1 cellular context compared by ENCODE assay signal in the genomic region with DNA sequence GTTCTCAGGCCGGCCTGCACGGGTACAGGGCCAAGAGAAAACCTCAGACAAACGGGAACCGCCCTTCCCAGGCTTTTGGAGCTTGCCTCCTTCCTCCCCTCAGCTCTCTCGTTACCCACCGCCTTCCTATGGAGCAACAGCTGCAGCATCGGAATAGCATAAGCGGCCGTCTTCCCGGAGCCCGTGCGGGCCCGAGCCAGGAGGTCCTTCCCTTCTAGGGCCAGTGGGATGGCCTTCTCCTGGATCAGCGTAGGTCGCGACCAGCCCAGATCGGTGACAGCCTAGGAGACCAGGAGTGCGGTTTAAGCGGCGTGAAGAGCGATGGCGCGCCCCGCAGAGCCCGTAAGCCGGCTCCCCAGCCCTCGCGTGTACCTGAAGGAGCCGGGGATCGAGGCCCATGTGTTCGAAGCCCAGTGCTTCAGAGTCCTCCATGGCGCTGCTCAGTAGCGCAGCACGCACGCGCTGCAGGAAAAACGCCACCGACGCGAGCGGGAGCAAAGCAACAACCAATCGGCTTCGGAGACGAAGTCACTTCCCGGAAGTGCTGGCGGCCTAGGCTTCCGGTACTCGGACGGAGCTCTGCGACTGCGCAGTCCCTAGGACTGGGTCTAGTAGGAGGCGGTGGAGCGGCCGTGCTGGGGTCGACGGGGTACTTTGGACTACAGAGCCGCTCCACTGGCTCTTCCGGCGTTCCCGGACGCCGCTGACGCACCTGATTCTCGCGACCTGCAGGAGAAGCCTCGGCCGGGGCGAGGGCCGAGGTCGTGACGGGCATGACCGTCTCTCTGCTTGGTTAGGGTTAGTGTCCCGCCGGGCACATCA.
TF ChIP-seq lines count a peak whose summit lies in the region.

A gene with protein sequence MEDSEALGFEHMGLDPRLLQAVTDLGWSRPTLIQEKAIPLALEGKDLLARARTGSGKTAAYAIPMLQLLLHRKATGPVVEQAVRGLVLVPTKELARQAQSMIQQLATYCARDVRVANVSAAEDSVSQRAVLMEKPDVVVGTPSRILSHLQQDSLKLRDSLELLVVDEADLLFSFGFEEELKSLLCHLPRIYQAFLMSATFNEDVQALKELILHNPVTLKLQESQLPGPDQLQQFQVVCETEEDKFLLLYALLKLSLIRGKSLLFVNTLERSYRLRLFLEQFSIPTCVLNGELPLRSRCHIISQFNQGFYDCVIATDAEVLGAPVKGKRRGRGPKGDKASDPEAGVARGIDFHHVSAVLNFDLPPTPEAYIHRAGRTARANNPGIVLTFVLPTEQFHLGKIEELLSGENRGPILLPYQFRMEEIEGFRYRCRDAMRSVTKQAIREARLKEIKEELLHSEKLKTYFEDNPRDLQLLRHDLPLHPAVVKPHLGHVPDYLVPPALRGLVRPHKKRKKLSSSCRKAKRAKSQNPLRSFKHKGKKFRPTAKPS (minus strand): TSS at position 445 of the 822 bp plus-strand sequence. CDS start 13 bp downstream, at position 432.

TF ChIP-seq in K562, 482 proteins besides CTCF, POLR2A, EP300 and RAD21 (continued from another document and continues in another):
- TF ChIP-seq, protein P1, sequence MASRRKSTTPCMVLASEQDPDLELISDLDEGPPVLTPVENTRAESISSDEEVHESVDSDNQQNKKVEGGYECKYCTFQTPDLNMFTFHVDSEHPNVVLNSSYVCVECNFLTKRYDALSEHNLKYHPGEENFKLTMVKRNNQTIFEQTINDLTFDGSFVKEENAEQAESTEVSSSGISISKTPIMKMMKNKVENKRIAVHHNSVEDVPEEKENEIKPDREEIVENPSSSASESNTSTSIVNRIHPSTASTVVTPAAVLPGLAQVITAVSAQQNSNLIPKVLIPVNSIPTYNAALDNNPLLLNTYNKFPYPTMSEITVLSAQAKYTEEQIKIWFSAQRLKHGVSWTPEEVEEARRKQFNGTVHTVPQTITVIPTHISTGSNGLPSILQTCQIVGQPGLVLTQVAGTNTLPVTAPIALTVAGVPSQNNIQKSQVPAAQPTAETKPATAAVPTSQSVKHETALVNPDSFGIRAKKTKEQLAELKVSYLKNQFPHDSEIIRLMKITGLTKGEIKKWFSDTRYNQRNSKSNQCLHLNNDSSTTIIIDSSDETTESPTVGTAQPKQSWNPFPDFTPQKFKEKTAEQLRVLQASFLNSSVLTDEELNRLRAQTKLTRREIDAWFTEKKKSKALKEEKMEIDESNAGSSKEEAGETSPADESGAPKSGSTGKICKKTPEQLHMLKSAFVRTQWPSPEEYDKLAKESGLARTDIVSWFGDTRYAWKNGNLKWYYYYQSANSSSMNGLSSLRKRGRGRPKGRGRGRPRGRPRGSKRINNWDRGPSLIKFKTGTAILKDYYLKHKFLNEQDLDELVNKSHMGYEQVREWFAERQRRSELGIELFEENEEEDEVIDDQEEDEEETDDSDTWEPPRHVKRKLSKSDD (conservative IDR thresholded peaks at IDR 0.05; ENCODE audit: low read length) = 0 out of 2 replicates have a peak, but pooled peaks have one; percentile 12
- TF ChIP-seq TAF1 (IDR thresholded peaks at IDR 0.05; ENCODE audit: control insufficient read depth, extremely low read depth, insufficient read depth, low read length, severe bottlenecking) (peak; percentile 82), MXI1 (IDR thresholded peaks at IDR 0.05; ENCODE audit: low read depth, low read length) (peak; percentile 63), BRCA1 (IDR thresholded peaks at IDR 0.05) (no peak), BRCA1 (CRISPR knock-in tag; IDR thresholded peaks at IDR 0.05) (no peak), JUND (IDR thresholded peaks at IDR 0.05; ENCODE audit: borderline replicate concordance, low read depth, low read length) (0 out of 2 replicates have a peak, but pooled peaks have one; percentile 9), JUND (tag; IDR thresholded peaks at IDR 0.05; ENCODE audit: borderline replicate concordance, low read depth, low read length) (no peak; the same call in 2 of the 3 replicates), POU5F1 (IDR thresholded peaks at IDR 0.05; ENCODE audit: borderline replicate concordance, low read depth, low read length, partially characterized antibody) (peak; percentile 51), ILK (tag; IDR thresholded peaks at IDR 0.05; ENCODE audit: borderline replicate concordance, low read depth) (no peak), ZNF384 (IDR thresholded peaks at IDR 0.05; ENCODE audit: low read depth, low read length) (no peak), HCFC1 (IDR thresholded peaks at IDR 0.05; ENCODE audit: low read depth, low read length) (peak; percentile 56; the same call in 1 of the 2 replicates), CCAR2 (IDR thresholded peaks at IDR 0.05; ENCODE audit: low read depth, low read length) (no peak), PTBP1 (IDR thresholded peaks at IDR 0.05; ENCODE audit: low read depth, low read length) (no peak), ELF1 (tag; IDR thresholded peaks at IDR 0.05) (peak; percentile 97), ARID2 (IDR thresholded peaks at IDR 0.05) (no peak), LCOR (CRISPR knock-in tag; IDR thresholded peaks at IDR 0.05) (peak; percentile 88; the same call in 1 of the 2 replicates), ZZZ3 (IDR thresholded peaks at IDR 0.05) (no peak), SRSF3 (IDR thresholded peaks at IDR 0.05; ENCODE audit: insufficient read depth, low read length) (0 out of 2 replicates have a peak, but pooled peaks have one; percentile 81), C11orf30 (IDR thresholded peaks at IDR 0.05; ENCODE audit: low read depth) (peak; percentile 92), ZNF146 (CRISPR knock-in tag; IDR thresholded peaks at IDR 0.05; ENCODE audit: unreplicated experiment) (no peak), CXXC5 (CRISPR knock-in tag; IDR thresholded peaks at IDR 0.05) (peak; percentile 90), ETV6 (IDR thresholded peaks at IDR 0.05; ENCODE audit: borderline replicate concordance in 1 of 2, low read depth in 2 of 2, low read length in 1 of 2) (peak; percentile 84 to 92; a peak in 3 of 4 replicates), ETV6 (CRISPR knock-in tag; IDR thresholded peaks at IDR 0.05; ENCODE audit: borderline replicate concordance) (no peak; the same call in 1 of the 2 replicates), ZNF23 (CRISPR knock-in tag; IDR thresholded peaks at IDR 0.05) (no peak), SMAD4 (CRISPR knock-in tag; conservative IDR thresholded peaks at IDR 0.05) (peak; percentile 49; the same call in 1 of the 2 replicates)
- TF ChIP-seq, protein P2, sequence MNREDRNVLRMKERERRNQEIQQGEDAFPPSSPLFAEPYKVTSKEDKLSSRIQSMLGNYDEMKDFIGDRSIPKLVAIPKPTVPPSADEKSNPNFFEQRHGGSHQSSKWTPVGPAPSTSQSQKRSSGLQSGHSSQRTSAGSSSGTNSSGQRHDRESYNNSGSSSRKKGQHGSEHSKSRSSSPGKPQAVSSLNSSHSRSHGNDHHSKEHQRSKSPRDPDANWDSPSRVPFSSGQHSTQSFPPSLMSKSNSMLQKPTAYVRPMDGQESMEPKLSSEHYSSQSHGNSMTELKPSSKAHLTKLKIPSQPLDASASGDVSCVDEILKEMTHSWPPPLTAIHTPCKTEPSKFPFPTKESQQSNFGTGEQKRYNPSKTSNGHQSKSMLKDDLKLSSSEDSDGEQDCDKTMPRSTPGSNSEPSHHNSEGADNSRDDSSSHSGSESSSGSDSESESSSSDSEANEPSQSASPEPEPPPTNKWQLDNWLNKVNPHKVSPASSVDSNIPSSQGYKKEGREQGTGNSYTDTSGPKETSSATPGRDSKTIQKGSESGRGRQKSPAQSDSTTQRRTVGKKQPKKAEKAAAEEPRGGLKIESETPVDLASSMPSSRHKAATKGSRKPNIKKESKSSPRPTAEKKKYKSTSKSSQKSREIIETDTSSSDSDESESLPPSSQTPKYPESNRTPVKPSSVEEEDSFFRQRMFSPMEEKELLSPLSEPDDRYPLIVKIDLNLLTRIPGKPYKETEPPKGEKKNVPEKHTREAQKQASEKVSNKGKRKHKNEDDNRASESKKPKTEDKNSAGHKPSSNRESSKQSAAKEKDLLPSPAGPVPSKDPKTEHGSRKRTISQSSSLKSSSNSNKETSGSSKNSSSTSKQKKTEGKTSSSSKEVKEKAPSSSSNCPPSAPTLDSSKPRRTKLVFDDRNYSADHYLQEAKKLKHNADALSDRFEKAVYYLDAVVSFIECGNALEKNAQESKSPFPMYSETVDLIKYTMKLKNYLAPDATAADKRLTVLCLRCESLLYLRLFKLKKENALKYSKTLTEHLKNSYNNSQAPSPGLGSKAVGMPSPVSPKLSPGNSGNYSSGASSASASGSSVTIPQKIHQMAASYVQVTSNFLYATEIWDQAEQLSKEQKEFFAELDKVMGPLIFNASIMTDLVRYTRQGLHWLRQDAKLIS (CRISPR knock-in tag; IDR thresholded peaks at IDR 0.05) = peak; percentile 79
- TF ChIP-seq, protein P3, sequence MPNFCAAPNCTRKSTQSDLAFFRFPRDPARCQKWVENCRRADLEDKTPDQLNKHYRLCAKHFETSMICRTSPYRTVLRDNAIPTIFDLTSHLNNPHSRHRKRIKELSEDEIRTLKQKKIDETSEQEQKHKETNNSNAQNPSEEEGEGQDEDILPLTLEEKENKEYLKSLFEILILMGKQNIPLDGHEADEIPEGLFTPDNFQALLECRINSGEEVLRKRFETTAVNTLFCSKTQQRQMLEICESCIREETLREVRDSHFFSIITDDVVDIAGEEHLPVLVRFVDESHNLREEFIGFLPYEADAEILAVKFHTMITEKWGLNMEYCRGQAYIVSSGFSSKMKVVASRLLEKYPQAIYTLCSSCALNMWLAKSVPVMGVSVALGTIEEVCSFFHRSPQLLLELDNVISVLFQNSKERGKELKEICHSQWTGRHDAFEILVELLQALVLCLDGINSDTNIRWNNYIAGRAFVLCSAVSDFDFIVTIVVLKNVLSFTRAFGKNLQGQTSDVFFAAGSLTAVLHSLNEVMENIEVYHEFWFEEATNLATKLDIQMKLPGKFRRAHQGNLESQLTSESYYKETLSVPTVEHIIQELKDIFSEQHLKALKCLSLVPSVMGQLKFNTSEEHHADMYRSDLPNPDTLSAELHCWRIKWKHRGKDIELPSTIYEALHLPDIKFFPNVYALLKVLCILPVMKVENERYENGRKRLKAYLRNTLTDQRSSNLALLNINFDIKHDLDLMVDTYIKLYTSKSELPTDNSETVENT (CRISPR knock-in tag; IDR thresholded peaks at IDR 0.05) = 0 out of 2 replicates have a peak, but pooled peaks have one; percentile 39
- TF ChIP-seq, protein P4, sequence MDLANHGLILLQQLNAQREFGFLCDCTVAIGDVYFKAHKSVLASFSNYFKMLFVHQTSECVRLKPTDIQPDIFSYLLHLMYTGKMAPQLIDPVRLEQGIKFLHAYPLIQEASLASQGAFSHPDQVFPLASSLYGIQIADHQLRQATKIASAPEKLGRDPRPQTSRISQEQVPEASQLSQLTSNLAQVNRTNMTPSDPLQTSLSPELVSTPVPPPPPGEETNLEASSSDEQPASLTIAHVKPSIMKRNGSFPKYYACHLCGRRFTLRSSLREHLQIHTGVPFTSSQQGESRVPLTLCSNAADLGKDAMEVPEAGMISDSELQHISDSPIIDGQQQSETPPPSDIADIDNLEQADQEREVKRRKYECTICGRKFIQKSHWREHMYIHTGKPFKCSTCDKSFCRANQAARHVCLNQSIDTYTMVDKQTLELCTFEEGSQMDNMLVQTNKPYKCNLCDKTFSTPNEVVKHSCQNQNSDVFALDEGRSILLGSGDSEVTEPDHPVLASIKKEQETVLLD (IDR thresholded peaks at IDR 0.05) = peak; percentile 89
- TF ChIP-seq, protein P5, sequence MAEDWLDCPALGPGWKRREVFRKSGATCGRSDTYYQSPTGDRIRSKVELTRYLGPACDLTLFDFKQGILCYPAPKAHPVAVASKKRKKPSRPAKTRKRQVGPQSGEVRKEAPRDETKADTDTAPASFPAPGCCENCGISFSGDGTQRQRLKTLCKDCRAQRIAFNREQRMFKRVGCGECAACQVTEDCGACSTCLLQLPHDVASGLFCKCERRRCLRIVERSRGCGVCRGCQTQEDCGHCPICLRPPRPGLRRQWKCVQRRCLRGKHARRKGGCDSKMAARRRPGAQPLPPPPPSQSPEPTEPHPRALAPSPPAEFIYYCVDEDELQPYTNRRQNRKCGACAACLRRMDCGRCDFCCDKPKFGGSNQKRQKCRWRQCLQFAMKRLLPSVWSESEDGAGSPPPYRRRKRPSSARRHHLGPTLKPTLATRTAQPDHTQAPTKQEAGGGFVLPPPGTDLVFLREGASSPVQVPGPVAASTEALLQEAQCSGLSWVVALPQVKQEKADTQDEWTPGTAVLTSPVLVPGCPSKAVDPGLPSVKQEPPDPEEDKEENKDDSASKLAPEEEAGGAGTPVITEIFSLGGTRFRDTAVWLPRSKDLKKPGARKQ (CRISPR knock-in tag; IDR thresholded peaks at IDR 0.05) = no peak
- TF ChIP-seq, protein P6, sequence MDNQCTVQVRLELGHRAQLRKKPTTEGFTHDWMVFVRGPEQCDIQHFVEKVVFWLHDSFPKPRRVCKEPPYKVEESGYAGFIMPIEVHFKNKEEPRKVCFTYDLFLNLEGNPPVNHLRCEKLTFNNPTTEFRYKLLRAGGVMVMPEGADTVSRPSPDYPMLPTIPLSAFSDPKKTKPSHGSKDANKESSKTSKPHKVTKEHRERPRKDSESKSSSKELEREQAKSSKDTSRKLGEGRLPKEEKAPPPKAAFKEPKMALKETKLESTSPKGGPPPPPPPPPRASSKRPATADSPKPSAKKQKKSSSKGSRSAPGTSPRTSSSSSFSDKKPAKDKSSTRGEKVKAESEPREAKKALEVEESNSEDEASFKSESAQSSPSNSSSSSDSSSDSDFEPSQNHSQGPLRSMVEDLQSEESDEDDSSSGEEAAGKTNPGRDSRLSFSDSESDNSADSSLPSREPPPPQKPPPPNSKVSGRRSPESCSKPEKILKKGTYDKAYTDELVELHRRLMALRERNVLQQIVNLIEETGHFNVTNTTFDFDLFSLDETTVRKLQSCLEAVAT (IDR thresholded peaks at IDR 0.05) = no peak
- TF ChIP-seq, protein P7, sequence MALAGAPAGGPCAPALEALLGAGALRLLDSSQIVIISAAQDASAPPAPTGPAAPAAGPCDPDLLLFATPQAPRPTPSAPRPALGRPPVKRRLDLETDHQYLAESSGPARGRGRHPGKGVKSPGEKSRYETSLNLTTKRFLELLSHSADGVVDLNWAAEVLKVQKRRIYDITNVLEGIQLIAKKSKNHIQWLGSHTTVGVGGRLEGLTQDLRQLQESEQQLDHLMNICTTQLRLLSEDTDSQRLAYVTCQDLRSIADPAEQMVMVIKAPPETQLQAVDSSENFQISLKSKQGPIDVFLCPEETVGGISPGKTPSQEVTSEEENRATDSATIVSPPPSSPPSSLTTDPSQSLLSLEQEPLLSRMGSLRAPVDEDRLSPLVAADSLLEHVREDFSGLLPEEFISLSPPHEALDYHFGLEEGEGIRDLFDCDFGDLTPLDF (CRISPR knock-in tag; IDR thresholded peaks at IDR 0.05) = 0 out of 2 replicates have a peak, but pooled peaks have one; percentile 19
